2 cellular contexts compared by ENCODE assay signal in genomic region chr12:130146532-130146931, GRCh38.
TF ChIP-seq lines count a peak whose summit lies in the region.

No MANE protein-coding gene starts in this region.

TF ChIP-seq in GM12878, 131 proteins besides CTCF, POLR2A, EP300 and RAD21:
- 0 out of 2 replicates have a peak, but pooled peaks have one; percentile 29 for TF ChIP-seq ZBTB40 (IDR thresholded peaks at IDR 0.05; ENCODE audit: borderline replicate concordance)
- TF ChIP-seq POLR2AphosphoS2 (IDR thresholded peaks at IDR 0.05; ENCODE audit: low read depth, low read length), result no peak

TF ChIP-seq in K562, 482 proteins besides CTCF, POLR2A, EP300 and RAD21:
- TF ChIP-seq ZNF354B (CRISPR knock-in tag; IDR thresholded peaks at IDR 0.05) (no peak), MGA (IDR thresholded peaks at IDR 0.05) (no peak), ZBTB40 (IDR thresholded peaks at IDR 0.05) (peak; percentile 91), ZBTB40 (CRISPR knock-in tag; IDR thresholded peaks at IDR 0.05) (peak; percentile 83), ZBTB49 (CRISPR knock-in tag; IDR thresholded peaks at IDR 0.05; ENCODE audit: borderline replicate concordance) (no peak)
